ENCODE assay signal across 8 cellular contexts in genomic region chr9:69760278-69760610, GRCh38. TPM values are rescaled to one million over a fixed set of nuclear protein-coding genes. Genes with fewer than 3 reads are reported as not detected.
A peak's percentile ranks its signal among the peaks of the same experiment; 100 is the strongest.
DNase-seq lines count a peak whose midpoint lies in the region; ATAC-seq, FAIRE-seq and TF ChIP-seq lines count a peak whose summit lies in the region.

No MANE protein-coding gene starts in this region.

- TF ChIP-seq CTCF in A549 (IDR thresholded peaks at IDR 0.05) (no peak), fibroblast of pulmonary artery (IDR thresholded peaks at IDR 0.05; ENCODE audit: low read length, missing control alignments) (no peak), prostate gland (IDR thresholded peaks at IDR 0.05) (no peak), omental fat pad (IDR thresholded peaks at IDR 0.05) (no peak)

- WGBS in A549 (ENCODE audit: missing lambda C conversion rate): 2% methylated on average over 7 of the region's 7 CpGs
- WGBS in prostate gland: 28% methylated on average over 7 of the region's 7 CpGs

- peak overlapping the region; percentile 77 for H3K4me2 ChIP-seq in A549

- POLR2A ChIA-PET in A549 (lab: Yijun Ruan, JAX): interaction anchor here (0.7 to 1.3 kb wide), 6 partner anchors 11 to 159 kb away, joined by 3 to 5 read pairs (median 3); no protein-coding TSS in a partner anchor

- DNase-seq in A549 (ENCODE audit: low read depth in 1 of 2, low spot score in 1 of 2) (peak in 1 of 2 experiments; percentile 11), SJSA1 (ENCODE audit: low read depth in 1 of 2, low spot score in 2 of 2) (no peak), fibroblast of pulmonary artery (ENCODE audit: low read depth) (no peak), prostate gland (ENCODE audit: low spot score) (no peak), AG08396 (ENCODE audit: low spot score) (no peak), omental fat pad (ENCODE audit: low spot score) (no peak), ACHN (no peak)

- no peaks in the 10 kb centered on the region for H3K9me3 ChIP-seq in A549
- no peaks in the 10 kb centered on the region for H3K9me3 ChIP-seq in SJSA1 (replicated peaks)
- H3K9me3 ChIP-seq in prostate gland: no peaks in the 10 kb centered on the region

- in situ Hi-C loops in ACHN (cut with HindIII; ENCODE audit: low pct_ligation_motif_present, low pct_unique_long_range_greater_than_20kb, low sequenced_read_pairs): no loop called here

- no peaks in the 10 kb centered on the region for H3K27me3 ChIP-seq in SJSA1 (replicated peaks)
- no peaks in the 10 kb centered on the region for H3K27me3 ChIP-seq in prostate gland (replicated peaks; ENCODE audit: insufficient read depth)

- H3K36me3 ChIP-seq in SJSA1 (peaks cover 13% of the 10 kb centered on the region), prostate gland (no peaks in the 10 kb centered on the region)

- no peak for FAIRE-seq in A549 (lab: Jason Lieb, UNC)

- no peak for TF ChIP-seq RAD21 in A549 (conservative IDR thresholded peaks at IDR 0.05 in 1 of 2, IDR thresholded peaks at IDR 0.05 in 1 of 2)

- CTCF ChIA-PET in A549 (lab: Yijun Ruan, JAX): interaction anchor here (1.1 to 2.7 kb wide), 4 partner anchors 11 to 172 kb away, joined by 3 to 12 read pairs (median 5); no protein-coding TSS in a partner anchor

- peak; percentile 64 to 67 for ATAC-seq in A549
- ATAC-seq in GM21515 (IDR thresholded peaks at IDR 0.05; ENCODE audit: unreplicated experiment): peak; percentile 3
- no peak for ATAC-seq in omental fat pad (ENCODE audit: low FRiP score)

- intact Hi-C loops in prostate gland (cut with DNase I): no loop called here

- TF ChIP-seq EP300 in A549 (IDR thresholded peaks at IDR 0.05): no peak

- H3K4me1 ChIP-seq in A549 (peaks cover 27% of the 10 kb centered on the region), SJSA1 (replicated peaks) (peaks cover 8% of the 10 kb centered on the region), prostate gland (replicated peaks) (no peaks in the 10 kb centered on the region)

- H3K4me3 ChIP-seq in A549 (peak overlapping the region; percentile 64), SJSA1 (peak overlapping the region; percentile 90), fibroblast of pulmonary artery (replicated peaks; ENCODE audit: low read depth, low read length) (peak overlapping the region; percentile 92), prostate gland (peak overlapping the region; percentile 53 to 70)

- TF ChIP-seq POLR2A in A549 (IDR thresholded peaks at IDR 0.05; ENCODE audit: low read length) (no peak), prostate gland (IDR thresholded peaks at IDR 0.05) (no peak)

- H3K27ac ChIP-seq in A549: peak overlapping the region; percentile 92 to 98
- H3K27ac ChIP-seq in SJSA1: peak overlapping the region; percentile 88
- H3K27ac ChIP-seq in prostate gland: peak overlapping the region; percentile 90 to 93

TF ChIP-seq in A549, 52 proteins besides CTCF, POLR2A, EP300 and RAD21:
- no peak for TF ChIP-seq HOXB5 (CRISPR knock-in tag; IDR thresholded peaks at IDR 0.05)
- TF ChIP-seq JUN (IDR thresholded peaks at IDR 0.05): peak in 1 of 2 experiments; percentile 30; a peak in 1 of 5 replicates

RNA-seq across cellular contexts. Expression of gene PTAR1, which starts 0.4 kb away (rescaled TPM):
- 32.4 and 34.6 TPM in 2 replicates for polyA plus RNA-seq in A549 (2011; rRNA removed)
- polyA plus RNA-seq in A549 (2012; cell fraction: cytosol; rRNA removed): 3.8 and 4.5 TPM in 2 replicates
- polyA plus RNA-seq in A549 (2012; cell fraction: nucleus; rRNA removed): 5.1 and 10.2 TPM in 2 replicates
- 16.6 to 17.2 TPM (median 16.9 TPM) in 3 replicates for polyA plus RNA-seq in A549 (2017; fragmentation: RNase III; extraction: RNeasy Plus Mini Kit Qiagen cat#74134 plus additional on column Dnase treatment)
- polyA minus RNA-seq in A549 (2011; rRNA and poly(A)+ RNA removed): 35.8 and 42.7 TPM in 2 replicates
- 50.0 and 80.2 TPM in 2 replicates for total RNA-seq in SJSA1 (2014; rRNA removed; shearing (Covaris generic))
- total RNA-seq in prostate gland: 10 to 100 TPM; 47.6 to 54.0 TPM
- total RNA-seq in omental fat pad: 10 to 100 TPM; 54.1 to 85.1 (median 61.5) TPM
